ENCODE assay signal across 4 cellular contexts in the genomic region with DNA sequence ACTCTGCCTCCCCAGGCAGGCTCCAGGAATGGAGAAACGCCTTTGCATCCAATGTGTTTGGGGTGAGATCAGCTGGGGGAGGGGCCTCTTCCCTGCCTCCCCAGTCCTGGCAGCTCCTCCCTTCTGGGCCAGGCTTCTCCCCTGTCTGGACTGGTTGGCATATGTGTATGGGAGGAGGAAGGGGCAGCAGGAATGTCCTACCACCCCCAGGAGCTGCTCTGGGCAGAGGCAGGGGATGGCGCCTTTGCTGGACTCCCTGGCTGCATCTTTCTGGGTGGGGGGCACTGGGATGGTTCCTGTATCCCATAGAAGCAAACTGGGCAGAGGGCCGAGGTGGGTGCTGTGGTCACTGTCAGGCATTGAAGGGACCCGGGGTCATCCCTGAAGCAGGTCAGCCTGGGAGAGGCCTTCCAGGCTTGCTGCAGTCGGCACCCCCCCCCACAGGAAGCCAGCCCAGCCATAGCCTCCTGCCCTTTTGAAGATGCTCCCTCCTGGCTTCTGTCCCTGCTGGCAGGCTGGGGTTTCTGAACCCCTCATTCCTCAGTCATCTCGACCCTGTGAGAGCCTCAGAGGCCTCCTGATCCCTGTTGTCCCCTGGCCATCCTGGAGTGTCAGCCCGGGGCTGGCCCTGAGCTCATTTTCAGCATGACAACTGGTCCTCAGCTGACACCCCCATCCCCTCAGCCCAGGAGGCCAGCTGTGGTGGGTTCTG.
TF ChIP-seq lines count a peak whose summit lies in the region.

No MANE protein-coding gene starts in this region.

TF ChIP-seq in SK-N-SH, 30 proteins besides CTCF, POLR2A, EP300 and RAD21 (continues in another document):
- TF ChIP-seq, protein P1, sequence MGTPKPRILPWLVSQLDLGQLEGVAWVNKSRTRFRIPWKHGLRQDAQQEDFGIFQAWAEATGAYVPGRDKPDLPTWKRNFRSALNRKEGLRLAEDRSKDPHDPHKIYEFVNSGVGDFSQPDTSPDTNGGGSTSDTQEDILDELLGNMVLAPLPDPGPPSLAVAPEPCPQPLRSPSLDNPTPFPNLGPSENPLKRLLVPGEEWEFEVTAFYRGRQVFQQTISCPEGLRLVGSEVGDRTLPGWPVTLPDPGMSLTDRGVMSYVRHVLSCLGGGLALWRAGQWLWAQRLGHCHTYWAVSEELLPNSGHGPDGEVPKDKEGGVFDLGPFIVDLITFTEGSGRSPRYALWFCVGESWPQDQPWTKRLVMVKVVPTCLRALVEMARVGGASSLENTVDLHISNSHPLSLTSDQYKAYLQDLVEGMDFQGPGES (IDR thresholded peaks at IDR 0.05; ENCODE audit: low read depth, low read length), result no peak
- no peak for TF ChIP-seq RCOR1 (IDR thresholded peaks at IDR 0.05; ENCODE audit: low read length)
- TF ChIP-seq, protein P2, sequence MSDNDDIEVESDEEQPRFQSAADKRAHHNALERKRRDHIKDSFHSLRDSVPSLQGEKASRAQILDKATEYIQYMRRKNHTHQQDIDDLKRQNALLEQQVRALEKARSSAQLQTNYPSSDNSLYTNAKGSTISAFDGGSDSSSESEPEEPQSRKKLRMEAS (IDR thresholded peaks at IDR 0.05; ENCODE audit: low read depth), result no peak
- TF ChIP-seq, protein P3, sequence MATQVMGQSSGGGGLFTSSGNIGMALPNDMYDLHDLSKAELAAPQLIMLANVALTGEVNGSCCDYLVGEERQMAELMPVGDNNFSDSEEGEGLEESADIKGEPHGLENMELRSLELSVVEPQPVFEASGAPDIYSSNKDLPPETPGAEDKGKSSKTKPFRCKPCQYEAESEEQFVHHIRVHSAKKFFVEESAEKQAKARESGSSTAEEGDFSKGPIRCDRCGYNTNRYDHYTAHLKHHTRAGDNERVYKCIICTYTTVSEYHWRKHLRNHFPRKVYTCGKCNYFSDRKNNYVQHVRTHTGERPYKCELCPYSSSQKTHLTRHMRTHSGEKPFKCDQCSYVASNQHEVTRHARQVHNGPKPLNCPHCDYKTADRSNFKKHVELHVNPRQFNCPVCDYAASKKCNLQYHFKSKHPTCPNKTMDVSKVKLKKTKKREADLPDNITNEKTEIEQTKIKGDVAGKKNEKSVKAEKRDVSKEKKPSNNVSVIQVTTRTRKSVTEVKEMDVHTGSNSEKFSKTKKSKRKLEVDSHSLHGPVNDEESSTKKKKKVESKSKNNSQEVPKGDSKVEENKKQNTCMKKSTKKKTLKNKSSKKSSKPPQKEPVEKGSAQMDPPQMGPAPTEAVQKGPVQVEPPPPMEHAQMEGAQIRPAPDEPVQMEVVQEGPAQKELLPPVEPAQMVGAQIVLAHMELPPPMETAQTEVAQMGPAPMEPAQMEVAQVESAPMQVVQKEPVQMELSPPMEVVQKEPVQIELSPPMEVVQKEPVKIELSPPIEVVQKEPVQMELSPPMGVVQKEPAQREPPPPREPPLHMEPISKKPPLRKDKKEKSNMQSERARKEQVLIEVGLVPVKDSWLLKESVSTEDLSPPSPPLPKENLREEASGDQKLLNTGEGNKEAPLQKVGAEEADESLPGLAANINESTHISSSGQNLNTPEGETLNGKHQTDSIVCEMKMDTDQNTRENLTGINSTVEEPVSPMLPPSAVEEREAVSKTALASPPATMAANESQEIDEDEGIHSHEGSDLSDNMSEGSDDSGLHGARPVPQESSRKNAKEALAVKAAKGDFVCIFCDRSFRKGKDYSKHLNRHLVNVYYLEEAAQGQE (IDR thresholded peaks at IDR 0.05; ENCODE audit: low read depth, low read length), result no peak

TF ChIP-seq in SK-N-SH treated with all-trans-retinoic acid at 6 μM for 48 hours, 23 proteins besides CTCF, POLR2A, EP300 and RAD21 (continues in another document):
- TF ChIP-seq, protein P4, sequence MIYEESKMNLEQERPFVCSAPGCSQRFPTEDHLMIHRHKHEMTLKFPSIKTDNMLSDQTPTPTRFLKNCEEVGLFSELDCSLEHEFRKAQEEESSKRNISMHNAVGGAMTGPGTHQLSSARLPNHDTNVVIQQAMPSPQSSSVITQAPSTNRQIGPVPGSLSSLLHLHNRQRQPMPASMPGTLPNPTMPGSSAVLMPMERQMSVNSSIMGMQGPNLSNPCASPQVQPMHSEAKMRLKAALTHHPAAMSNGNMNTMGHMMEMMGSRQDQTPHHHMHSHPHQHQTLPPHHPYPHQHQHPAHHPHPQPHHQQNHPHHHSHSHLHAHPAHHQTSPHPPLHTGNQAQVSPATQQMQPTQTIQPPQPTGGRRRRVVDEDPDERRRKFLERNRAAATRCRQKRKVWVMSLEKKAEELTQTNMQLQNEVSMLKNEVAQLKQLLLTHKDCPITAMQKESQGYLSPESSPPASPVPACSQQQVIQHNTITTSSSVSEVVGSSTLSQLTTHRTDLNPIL (CRISPR knock-in tag; IDR thresholded peaks at IDR 0.05; ENCODE audit: low read depth), result no peak
- no peak for TF ChIP-seq ZNF565 (CRISPR knock-in tag; conservative IDR thresholded peaks at IDR 0.05; ENCODE audit: low read depth)
- TF ChIP-seq ARNTL (CRISPR knock-in tag; IDR thresholded peaks at IDR 0.05; ENCODE audit: borderline replicate concordance, low read depth), result no peak
- TF ChIP-seq, protein P5, sequence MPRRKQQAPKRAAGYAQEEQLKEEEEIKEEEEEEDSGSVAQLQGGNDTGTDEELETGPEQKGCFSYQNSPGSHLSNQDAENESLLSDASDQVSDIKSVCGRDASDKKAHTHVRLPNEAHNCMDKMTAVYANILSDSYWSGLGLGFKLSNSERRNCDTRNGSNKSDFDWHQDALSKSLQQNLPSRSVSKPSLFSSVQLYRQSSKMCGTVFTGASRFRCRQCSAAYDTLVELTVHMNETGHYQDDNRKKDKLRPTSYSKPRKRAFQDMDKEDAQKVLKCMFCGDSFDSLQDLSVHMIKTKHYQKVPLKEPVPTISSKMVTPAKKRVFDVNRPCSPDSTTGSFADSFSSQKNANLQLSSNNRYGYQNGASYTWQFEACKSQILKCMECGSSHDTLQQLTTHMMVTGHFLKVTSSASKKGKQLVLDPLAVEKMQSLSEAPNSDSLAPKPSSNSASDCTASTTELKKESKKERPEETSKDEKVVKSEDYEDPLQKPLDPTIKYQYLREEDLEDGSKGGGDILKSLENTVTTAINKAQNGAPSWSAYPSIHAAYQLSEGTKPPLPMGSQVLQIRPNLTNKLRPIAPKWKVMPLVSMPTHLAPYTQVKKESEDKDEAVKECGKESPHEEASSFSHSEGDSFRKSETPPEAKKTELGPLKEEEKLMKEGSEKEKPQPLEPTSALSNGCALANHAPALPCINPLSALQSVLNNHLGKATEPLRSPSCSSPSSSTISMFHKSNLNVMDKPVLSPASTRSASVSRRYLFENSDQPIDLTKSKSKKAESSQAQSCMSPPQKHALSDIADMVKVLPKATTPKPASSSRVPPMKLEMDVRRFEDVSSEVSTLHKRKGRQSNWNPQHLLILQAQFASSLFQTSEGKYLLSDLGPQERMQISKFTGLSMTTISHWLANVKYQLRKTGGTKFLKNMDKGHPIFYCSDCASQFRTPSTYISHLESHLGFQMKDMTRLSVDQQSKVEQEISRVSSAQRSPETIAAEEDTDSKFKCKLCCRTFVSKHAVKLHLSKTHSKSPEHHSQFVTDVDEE (CRISPR knock-in tag; IDR thresholded peaks at IDR 0.05), result no peak

TF ChIP-seq in H1, 55 proteins besides CTCF, POLR2A, EP300 and RAD21 (continues in another document):
- TF ChIP-seq, protein P6, sequence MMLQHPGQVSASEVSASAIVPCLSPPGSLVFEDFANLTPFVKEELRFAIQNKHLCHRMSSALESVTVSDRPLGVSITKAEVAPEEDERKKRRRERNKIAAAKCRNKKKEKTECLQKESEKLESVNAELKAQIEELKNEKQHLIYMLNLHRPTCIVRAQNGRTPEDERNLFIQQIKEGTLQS (IDR thresholded peaks at IDR 0.05; ENCODE audit: insufficient read depth, low read depth, low read length), result no peak
- no peak for TF ChIP-seq NANOG (IDR thresholded peaks at IDR 0.05; ENCODE audit: insufficient read depth, low read depth, low read length, poor library complexity, severe bottlenecking)
- TF ChIP-seq, protein P7, sequence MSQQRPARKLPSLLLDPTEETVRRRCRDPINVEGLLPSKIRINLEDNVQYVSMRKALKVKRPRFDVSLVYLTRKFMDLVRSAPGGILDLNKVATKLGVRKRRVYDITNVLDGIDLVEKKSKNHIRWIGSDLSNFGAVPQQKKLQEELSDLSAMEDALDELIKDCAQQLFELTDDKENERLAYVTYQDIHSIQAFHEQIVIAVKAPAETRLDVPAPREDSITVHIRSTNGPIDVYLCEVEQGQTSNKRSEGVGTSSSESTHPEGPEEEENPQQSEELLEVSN (IDR thresholded peaks at IDR 0.05), result no peak

TF ChIP-seq in liver, 16 proteins besides CTCF, POLR2A, EP300 and RAD21:
- TF ChIP-seq, protein P8, sequence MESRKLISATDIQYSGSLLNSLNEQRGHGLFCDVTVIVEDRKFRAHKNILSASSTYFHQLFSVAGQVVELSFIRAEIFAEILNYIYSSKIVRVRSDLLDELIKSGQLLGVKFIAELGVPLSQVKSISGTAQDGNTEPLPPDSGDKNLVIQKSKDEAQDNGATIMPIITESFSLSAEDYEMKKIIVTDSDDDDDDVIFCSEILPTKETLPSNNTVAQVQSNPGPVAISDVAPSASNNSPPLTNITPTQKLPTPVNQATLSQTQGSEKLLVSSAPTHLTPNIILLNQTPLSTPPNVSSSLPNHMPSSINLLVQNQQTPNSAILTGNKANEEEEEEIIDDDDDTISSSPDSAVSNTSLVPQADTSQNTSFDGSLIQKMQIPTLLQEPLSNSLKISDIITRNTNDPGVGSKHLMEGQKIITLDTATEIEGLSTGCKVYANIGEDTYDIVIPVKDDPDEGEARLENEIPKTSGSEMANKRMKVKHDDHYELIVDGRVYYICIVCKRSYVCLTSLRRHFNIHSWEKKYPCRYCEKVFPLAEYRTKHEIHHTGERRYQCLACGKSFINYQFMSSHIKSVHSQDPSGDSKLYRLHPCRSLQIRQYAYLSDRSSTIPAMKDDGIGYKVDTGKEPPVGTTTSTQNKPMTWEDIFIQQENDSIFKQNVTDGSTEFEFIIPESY (IDR thresholded peaks at IDR 0.05), result no peak
- TF ChIP-seq, protein P2 (IDR thresholded peaks at IDR 0.05), result no peak
- TF ChIP-seq YY1 (IDR thresholded peaks at IDR 0.05), result no peak
- TF ChIP-seq EGR1 (IDR thresholded peaks at IDR 0.05; ENCODE audit: low read depth in 2 of 2), result no peak
- TF ChIP-seq, protein P6 (IDR thresholded peaks at IDR 0.05), result no peak
- no peak for TF ChIP-seq GABPA (IDR thresholded peaks at IDR 0.05 in 1 of 2, conservative IDR thresholded peaks at IDR 0.05 in 1 of 2)
- TF ChIP-seq HNF4G (IDR thresholded peaks at IDR 0.05), result no peak
- TF ChIP-seq SP1 (IDR thresholded peaks at IDR 0.05), result no peak
- peak; percentile 3 for TF ChIP-seq FOXA2 (IDR thresholded peaks at IDR 0.05)
- TF ChIP-seq FOXA1 (IDR thresholded peaks at IDR 0.05), result no peak
- no peak for TF ChIP-seq NR2F2 (IDR thresholded peaks at IDR 0.05)
- TF ChIP-seq HNF4A (conservative IDR thresholded peaks at IDR 0.05), result no peak
- TF ChIP-seq, protein P3 (IDR thresholded peaks at IDR 0.05), result peak; percentile 45
- TF ChIP-seq JUND (IDR thresholded peaks at IDR 0.05), result no peak
- TF ChIP-seq RXRA (IDR thresholded peaks at IDR 0.05), result no peak
- peak; percentile 28 for TF ChIP-seq TAF1 (conservative IDR thresholded peaks at IDR 0.05)
